29 cellular contexts compared by ENCODE assay signal in genomic region chr10:112973805-112974204, GRCh38.
"Had no signal": no experiment of that assay in that cellular context is flagged by ENCODE, and none has a peak within 500 bp of the region (broad histone marks: within the 10 kb centered on the region; RNA-seq: fewer than 3 reads in every experiment).

No MANE protein-coding gene starts in this region.

- H3K4me1 ChIP-seq: adrenal gland, body of pancreas, pancreas had no signal

- ATAC-seq: activated T-cell treated with anti-CD3 and anti-CD28 coated beads, Interleukin-2, amount 50 U/mL, for 72 hours; body of pancreas; effector memory CD8-positive, alpha-beta T cell; naive thymus-derived CD8-positive, alpha-beta T cell; pancreas; stimulated activated naive B cell treated with anti-CD40 and anti-IgM and Interleukin-4, amounts not matched to agents 10 μg/mL and 1 μg/mL and 100 μg/mL, for 72 hours; T-helper 17 cell had no signal

- DNase-seq: activated CD4-positive, alpha-beta memory T cell treated with anti-CD3 and anti-CD28 coated beads for 36 hours; activated CD4-positive, alpha-beta T cell treated with anti-CD3 and anti-CD28 coated beads, Interleukin-2, amount 10 ng/mL, durations not matched to agents 24 days and 14 days; activated CD4-positive, CD25-positive, alpha-beta regulatory T cell treated with anti-CD3 and anti-CD28 coated beads, Interleukin-2, amount 50 U/mL, for 72 hours; activated effector memory CD4-positive, alpha-beta T cell treated with Interleukin-2 at 50 U/mL for 16 hours; activated naive CD4-positive, alpha-beta T cell treated with Interleukin-2 at 50 U/mL for 16 hours; activated T-cell treated with anti-CD3 and anti-CD28 coated beads, Interleukin-2, amount 50 U/mL, for 72 hours; adrenal gland; aorta; body of pancreas; cerebellar nuclear complex; effector memory CD8-positive, alpha-beta T cell; head of caudate nucleus; hippocampal formation; left cardiac atrium; mammary epithelial cell; naive thymus-derived CD8-positive, alpha-beta T cell; nucleus accumbens; pancreas; retina; stimulated activated CD4-positive, alpha-beta T cell treated with anti-CD3 and anti-CD28 coated beads, Interleukin-1b, Interleukin-23, amount 100 ng/mL, for 48 hours; stimulated activated naive B cell treated with anti-CD40 and anti-IgM and Interleukin-4, amounts not matched to agents 10 μg/mL and 1 μg/mL and 100 μg/mL, for 72 hours; T-helper 17 cell; T1000; tibial artery; WERI-Rb-1 had no signal

- H3K36me3 ChIP-seq: adrenal gland, pancreas, prostate gland, WERI-Rb-1 had no signal

- H3K4me2 ChIP-seq: smooth muscle cell had no signal

- H3K27me3 ChIP-seq: adrenal gland, body of pancreas, pancreas, suprapubic skin, tibial artery had no signal

- H3K27ac ChIP-seq: adrenal gland, body of pancreas, coronary artery, pancreas, prostate gland, suprapubic skin, tibial artery, WERI-Rb-1 had no signal

- H3K9me3 ChIP-seq: adrenal gland, body of pancreas, pancreas, prostate gland, suprapubic skin, tibial artery had no signal

- H3K4me3 ChIP-seq: adrenal gland, body of pancreas, coronary artery, pancreas, prostate gland, smooth muscle cell, suprapubic skin, tibial artery had no signal
